Comparison of ENCODE assay signal across 8 cellular contexts in the genomic region with DNA sequence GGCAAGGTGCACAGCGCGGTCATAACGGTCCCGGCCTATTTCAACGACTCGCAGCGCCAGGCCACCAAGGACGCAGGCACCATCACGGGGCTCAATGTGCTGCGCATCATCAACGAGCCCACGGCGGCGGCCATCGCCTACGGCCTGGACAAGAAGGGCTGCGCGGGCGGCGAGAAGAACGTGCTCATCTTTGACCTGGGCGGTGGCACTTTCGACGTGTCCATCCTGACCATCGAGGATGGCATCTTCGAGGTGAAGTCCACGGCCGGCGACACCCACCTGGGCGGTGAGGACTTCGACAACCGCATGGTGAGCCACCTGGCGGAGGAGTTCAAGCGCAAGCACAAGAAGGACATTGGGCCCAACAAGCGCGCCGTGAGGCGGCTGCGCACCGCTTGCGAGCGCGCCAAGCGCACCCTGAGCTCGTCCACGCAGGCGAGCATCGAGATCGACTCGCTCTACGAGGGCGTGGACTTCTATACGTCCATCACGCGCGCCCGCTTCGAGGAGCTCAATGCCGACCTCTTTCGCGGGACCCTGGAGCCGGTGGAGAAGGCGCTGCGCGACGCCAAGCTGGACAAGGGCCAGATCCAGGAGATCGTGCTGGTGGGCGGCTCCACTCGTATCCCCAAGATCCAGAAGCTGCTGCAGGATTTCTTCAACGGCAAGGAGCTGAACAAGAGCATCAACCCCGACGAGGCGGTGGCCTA. TPM values are rescaled to one million over a fixed set of nuclear protein-coding genes. Genes with fewer than 3 reads are reported as not detected.
A peak's percentile ranks its signal among the peaks of the same experiment; 100 is the strongest.
DNase-seq lines count a peak whose midpoint lies in the region; TF ChIP-seq lines count a peak whose summit lies in the region.
"Had no signal": no experiment of that assay in that cellular context is flagged by ENCODE, and none has a peak within 500 bp of the region (broad histone marks: within the 10 kb centered on the region; RNA-seq: fewer than 3 reads in every experiment).

No MANE protein-coding gene starts in this region.

- H3K36me3 ChIP-seq in HUES6 (ENCODE audit: control insufficient read depth, insufficient read depth, low read length) (no peaks in the 10 kb centered on the region), left ventricle myocardium inferior (no peaks in the 10 kb centered on the region), spleen (no peaks in the 10 kb centered on the region)

- no peak for TF ChIP-seq CTCF in left ventricle myocardium inferior (IDR thresholded peaks at IDR 0.05; ENCODE audit: borderline replicate concordance)
- no peak for TF ChIP-seq CTCF in spleen (IDR thresholded peaks at IDR 0.05 in 8 of 11, conservative IDR thresholded peaks at IDR 0.05 in 3 of 11)

- 23 to 28% (median 27%) methylated on average over 19 to 73 of the region's 73 CpGs for WGBS in spleen, 5 donors

- peak; percentile 8 for DNase-seq in activated T-helper 1 cell treated with anti-CD3 and anti-CD28 coated beads, Interleukin-12 subunit alpha, Interleukin-12 subunit beta, Interleukin-2, Interleukin-4 antibody, amounts not matched to agents 30 ng/mL and 10 ng/mL and 1 ng/mL, durations not matched to agents 14 hours and 24 hours and 36 hours (ENCODE audit: low spot score)
- peak; percentile 23 for DNase-seq in left ventricle myocardium inferior
- DNase-seq in spleen, result peak; percentile 85
- no peak for DNase-seq in D341Med (ENCODE audit: low spot score)
- no peak for DNase-seq in SW480 (ENCODE audit: low spot score)
- DNase-seq in cerebellar cortex (ENCODE audit: low spot score), result no peak

- peak overlapping the region; percentile 92 for H3K27ac Mint-ChIP-seq in activated T-helper 1 cell treated with anti-CD3 and anti-CD28 coated beads, Interleukin-12 subunit alpha, Interleukin-12 subunit beta, Interleukin-2, Interleukin-4 antibody, amounts not matched to agents 30 ng/mL and 10 ng/mL and 1 ng/mL, durations not matched to agents 14 hours and 24 hours and 36 hours

- H3K36me3 Mint-ChIP-seq in activated T-helper 1 cell treated with anti-CD3 and anti-CD28 coated beads, Interleukin-12 subunit alpha, Interleukin-12 subunit beta, Interleukin-2, Interleukin-4 antibody, amounts not matched to agents 30 ng/mL and 10 ng/mL and 1 ng/mL, durations not matched to agents 14 hours and 24 hours and 36 hours (ENCODE audit: low read depth), result peaks cover 10% of the 10 kb centered on the region

- peaks cover 42% of the 10 kb centered on the region for H3K4me1 Mint-ChIP-seq in activated T-helper 1 cell treated with anti-CD3 and anti-CD28 coated beads, Interleukin-12 subunit alpha, Interleukin-12 subunit beta, Interleukin-2, Interleukin-4 antibody, amounts not matched to agents 30 ng/mL and 10 ng/mL and 1 ng/mL, durations not matched to agents 14 hours and 24 hours and 36 hours (ENCODE audit: low read depth)

- no peak for TF ChIP-seq POLR2A in spleen (IDR thresholded peaks at IDR 0.05)

- H3K27me3 ChIP-seq in HUES6 (ENCODE audit: control insufficient read depth, insufficient read depth, low read length), result peaks cover 20% of the 10 kb centered on the region; the same call in 1 of the 2 replicates
- peaks cover 9% of the 10 kb centered on the region for H3K27me3 ChIP-seq in left ventricle myocardium inferior (ENCODE audit: low read depth)
- peaks cover 0 to 32% (median 13%) of the 10 kb centered on the region in 7 donors for H3K27me3 ChIP-seq in spleen (replicated peaks in 1 of 7)

- intact Hi-C loops in activated T-helper 1 cell treated with anti-CD3 and anti-CD28 coated beads, Interleukin-12 subunit alpha, Interleukin-12 subunit beta, Interleukin-2, Interleukin-4 antibody, amounts not matched to agents 30 ng/mL and 10 ng/mL and 1 ng/mL, durations not matched to agents 14 hours and 24 hours and 36 hours (cut with micrococcal nuclease), result loop anchor here (5.0 to 10.0 kb wide), 3 partner anchors 166 to 343 kb away; no protein-coding TSS in a partner anchor
- intact Hi-C loops in left ventricle myocardium inferior (cut with micrococcal nuclease), result no loop called here
- intact Hi-C loops in spleen (cut with DNase I; ENCODE audit: low total_unique reads), result loop anchor here (10.0 kb wide), 1 partner anchor 83 kb away; no protein-coding TSS in a partner anchor

- H3K4me1 ChIP-seq in HUES6 (ENCODE audit: control insufficient read depth, insufficient read depth, low read length) (peaks cover 11% of the 10 kb centered on the region; the same call in 1 of the 2 replicates), left ventricle myocardium inferior (peaks cover 24% of the 10 kb centered on the region), spleen (peaks cover 6 to 42% (median 28%) of the 10 kb centered on the region in 6 donors)

- H3K27me3 Mint-ChIP-seq in activated T-helper 1 cell treated with anti-CD3 and anti-CD28 coated beads, Interleukin-12 subunit alpha, Interleukin-12 subunit beta, Interleukin-2, Interleukin-4 antibody, amounts not matched to agents 30 ng/mL and 10 ng/mL and 1 ng/mL, durations not matched to agents 14 hours and 24 hours and 36 hours (ENCODE audit: insufficient read depth), result peaks cover 58% of the 10 kb centered on the region

- H3K9me3 Mint-ChIP-seq in activated T-helper 1 cell treated with anti-CD3 and anti-CD28 coated beads, Interleukin-12 subunit alpha, Interleukin-12 subunit beta, Interleukin-2, Interleukin-4 antibody, amounts not matched to agents 30 ng/mL and 10 ng/mL and 1 ng/mL, durations not matched to agents 14 hours and 24 hours and 36 hours, result peaks cover 11% of the 10 kb centered on the region

- H3K9me3 ChIP-seq in HUES6 (ENCODE audit: control insufficient read depth, insufficient read depth, low read depth, low read length) (peaks cover 14% of the 10 kb centered on the region), left ventricle myocardium inferior (replicated peaks) (peaks cover 6% of the 10 kb centered on the region), spleen (peaks cover 0 to 14% (median 7%) of the 10 kb centered on the region in 8 donors)

- no peak overlapping the region for H3K9ac ChIP-seq in HUES6 (ENCODE audit: low read length)

- no peak overlapping the region for H3K27ac ChIP-seq in HUES6 (ENCODE audit: low read depth, low read length)
- H3K27ac ChIP-seq in left ventricle myocardium inferior (replicated peaks), result no peak overlapping the region
- H3K27ac ChIP-seq in spleen, result peak overlapping the region in 4 of 8 donors; percentile 53 to 85 (median 80)
- H3K27ac ChIP-seq: VCaP had no signal

- peak overlapping the region; percentile 63 for H3K4me3 ChIP-seq in HUES6 (ENCODE audit: low read depth, low read length)
- peak overlapping the region; percentile 80 for H3K4me3 ChIP-seq in left ventricle myocardium inferior
- peak overlapping the region in 7 of 8 donors; percentile 24 to 89 (median 73) for H3K4me3 ChIP-seq in spleen

- peak overlapping the region; percentile 91 for H3K4me3 Mint-ChIP-seq in activated T-helper 1 cell treated with anti-CD3 and anti-CD28 coated beads, Interleukin-12 subunit alpha, Interleukin-12 subunit beta, Interleukin-2, Interleukin-4 antibody, amounts not matched to agents 30 ng/mL and 10 ng/mL and 1 ng/mL, durations not matched to agents 14 hours and 24 hours and 36 hours

RNA-seq across cellular contexts. Expression of gene HSPA2, which starts 0.9 kb away (rescaled TPM):
- 11.2 and 11.6 TPM in 2 replicates for total RNA-seq in activated T-helper 1 cell treated with anti-CD3 and anti-CD28 coated beads, Interleukin-12 subunit alpha, Interleukin-12 subunit beta, Interleukin-2, Interleukin-4 antibody, amounts not matched to agents 30 ng/mL and 10 ng/mL and 1 ng/mL, durations not matched to agents 14 hours and 24 hours and 36 hours
- total RNA-seq in left ventricle myocardium inferior (34.0 TPM), spleen (10 to 100 TPM; 15.2 to 53.8 (median 31.4) TPM)
- 10 to 100 TPM in 1 of 3 donors, 1 to 10 TPM in 2; 3.9 to 10.8 (median 6.0) TPM for polyA plus RNA-seq in spleen

RNA-seq across cellular contexts. Expression of gene PPP1R36, which starts 8.3 kb away (rescaled TPM):
- total RNA-seq in activated T-helper 1 cell treated with anti-CD3 and anti-CD28 coated beads, Interleukin-12 subunit alpha, Interleukin-12 subunit beta, Interleukin-2, Interleukin-4 antibody, amounts not matched to agents 30 ng/mL and 10 ng/mL and 1 ng/mL, durations not matched to agents 14 hours and 24 hours and 36 hours, result not detected in 2 replicates
- total RNA-seq in left ventricle myocardium inferior (0.36 TPM), spleen (1 to 10 TPM in 2 of 7 donors, under 1 TPM in 3, not detected in 2; 0.30 to 1.1 (median 0.72) TPM)
- polyA plus RNA-seq in spleen, result under 1 TPM; 0.26 to 0.48 (median 0.36) TPM

RNA-seq across cellular contexts. Expression of gene ZBTB1, which starts 36.8 kb away (rescaled TPM):
- total RNA-seq in activated T-helper 1 cell treated with anti-CD3 and anti-CD28 coated beads, Interleukin-12 subunit alpha, Interleukin-12 subunit beta, Interleukin-2, Interleukin-4 antibody, amounts not matched to agents 30 ng/mL and 10 ng/mL and 1 ng/mL, durations not matched to agents 14 hours and 24 hours and 36 hours, result 41.2 and 46.8 TPM in 2 replicates
- 25.9 TPM for total RNA-seq in left ventricle myocardium inferior
- 10 to 100 TPM; 51.7 to 84.2 (median 66.9) TPM for total RNA-seq in spleen
- polyA plus RNA-seq in spleen, result 10 to 100 TPM; 25.4 to 31.3 (median 27.5) TPM

RNA-seq across cellular contexts. Expression of gene ZBTB25, which starts 37.8 kb away (rescaled TPM):
- total RNA-seq in activated T-helper 1 cell treated with anti-CD3 and anti-CD28 coated beads, Interleukin-12 subunit alpha, Interleukin-12 subunit beta, Interleukin-2, Interleukin-4 antibody, amounts not matched to agents 30 ng/mL and 10 ng/mL and 1 ng/mL, durations not matched to agents 14 hours and 24 hours and 36 hours, result 18.6 and 19.6 TPM in 2 replicates
- 20.8 TPM for total RNA-seq in left ventricle myocardium inferior
- total RNA-seq in spleen, result 10 to 100 TPM; 14.7 to 27.5 (median 21.3) TPM
- polyA plus RNA-seq in spleen, result 1 to 10 TPM; 5.0 to 5.7 (median 5.5) TPM

Comparison
In these comparisons a context has a peak if more than half of its experiments do, and no peak if none do; other contexts are left out.
1. DNase-seq: peak in activated T-helper 1 cell treated with anti-CD3 and anti-CD28 coated beads, Interleukin-12 subunit alpha, Interleukin-12 subunit beta, Interleukin-2, Interleukin-4 antibody, amounts not matched to agents 30 ng/mL and 10 ng/mL and 1 ng/mL, durations not matched to agents 14 hours and 24 hours and 36 hours (single experiment), left ventricle myocardium inferior (single experiment) and spleen (single experiment); none in D341Med (single experiment), SW480 (single experiment) and cerebellar cortex (single experiment).
2. Peak in every context shown above with its lines, with median percentiles within 50 percentile points of each other: H3K4me3 ChIP-seq.